8 cellular contexts compared by ENCODE assay signal in genomic region chr20:23235173-23236027, GRCh38.
DNase-seq lines count a peak whose midpoint lies in the region; ATAC-seq, FAIRE-seq and TF ChIP-seq lines count a peak whose summit lies in the region.

No MANE protein-coding gene starts in this region.

- H3K4me1 ChIP-seq in PC-3 (ENCODE audit: insufficient read depth, low read length) (peaks cover 9% of the 10 kb centered on the region), kidney (ENCODE audit: control insufficient read depth in 1 of 2, insufficient read depth in 1 of 2, low read depth in 1 of 2, low read length in 2 of 2) (no peaks in the 10 kb centered on the region)

- peak; percentile 47 for DNase-seq in NK-92 treated with Interleukin-12 subunit alpha and Interleukin-12 subunit beta, amount 100 ng/mL, for 24 hours (lab: John Stamatoyannopoulos, UW)
- DNase-seq in NK-92 (lab: John Stamatoyannopoulos, UW; ENCODE audit: unreplicated experiment) (no peak), PC-3 (peak; percentile 61), T47D (ENCODE audit: low read depth in 1 of 2, low spot score in 1 of 2) (peak; percentile 11 to 63), kidney (no peak), kidney glomerular epithelial cell (lab: John Stamatoyannopoulos, UW) (no peak)
- DNase-seq in stimulated activated naive CD8-positive, alpha-beta T cell treated with anti-CD3 and anti-CD28 coated beads, Interleukin-15, amount 100 ng/mL, for 72 hours = peak; percentile 16 to 22

- no peaks in the 10 kb centered on the region for H4K20me1 ChIP-seq in PC-3 (ENCODE audit: low read length)

- H3K27ac Mint-ChIP-seq in stimulated activated naive CD8-positive, alpha-beta T cell treated with anti-CD3 and anti-CD28 coated beads, Interleukin-15, amount 100 ng/mL, for 72 hours = no peak overlapping the region

- no TSS peak for BruUV-seq in PC-3 (replicated peaks; lab: Mats Ljungman, UMichigan)

- in situ Hi-C loops in T47D (cut with HindIII; ENCODE audit: low pct_unique_long_range_greater_than_20kb, low sequenced_read_pairs) = no loop called here

- H3K9ac ChIP-seq in PC-3 (ENCODE audit: low read length) (no peak overlapping the region), kidney (ENCODE audit: low read length in 2 of 2) (no peak overlapping the region)

- H3F3A ChIP-seq in PC-3 (ENCODE audit: low read length, unreplicated experiment) = no peaks in the 10 kb centered on the region

- H3K4me3 ChIP-seq in PC-3 (ENCODE audit: low read length) = no peak overlapping the region
- H3K4me3 ChIP-seq in kidney (ENCODE audit: low read length in 2 of 2) = no peak overlapping the region

- peak; percentile 61 for ATAC-seq in HG03342 (IDR thresholded peaks at IDR 0.05; ENCODE audit: unreplicated experiment)
- ATAC-seq in PC-3 = peak; percentile 37; the same call in 1 of the 2 replicates
- ATAC-seq in stimulated activated naive CD8-positive, alpha-beta T cell treated with anti-CD3 and anti-CD28 coated beads, Interleukin-15, amount 100 ng/mL, for 72 hours = peak; percentile 61

- H3K4me3 Mint-ChIP-seq in stimulated activated naive CD8-positive, alpha-beta T cell treated with anti-CD3 and anti-CD28 coated beads, Interleukin-15, amount 100 ng/mL, for 72 hours = no peak overlapping the region

- peaks cover 8% of the 10 kb centered on the region for H3K27me3 Mint-ChIP-seq in stimulated activated naive CD8-positive, alpha-beta T cell treated with anti-CD3 and anti-CD28 coated beads, Interleukin-15, amount 100 ng/mL, for 72 hours

- H2AFZ ChIP-seq in PC-3 (ENCODE audit: low read length) = no peak overlapping the region

- FAIRE-seq in kidney (lab: Jason Lieb, UNC) = no peak

- no peaks in the 10 kb centered on the region for H3K36me3 ChIP-seq in PC-3 (ENCODE audit: low read depth, low read length)
- no peaks in the 10 kb centered on the region for H3K36me3 ChIP-seq in kidney (ENCODE audit: control insufficient read depth in 1 of 2, insufficient read depth in 2 of 2, low read length in 2 of 2)

- peaks cover 46 to 51% of the 10 kb centered on the region in 2 donors for H3K9me3 Mint-ChIP-seq in stimulated activated naive CD8-positive, alpha-beta T cell treated with anti-CD3 and anti-CD28 coated beads, Interleukin-15, amount 100 ng/mL, for 72 hours

- H3K4me2 ChIP-seq in PC-3 (ENCODE audit: low read length) = no peak overlapping the region

- H3K79me2 ChIP-seq in PC-3 (ENCODE audit: low read length) = no peaks in the 10 kb centered on the region

- CTCF ChIA-PET in PC-3 (lab: Charles Lee) = no interaction called here

- 0 out of 2 replicates have a peak, but pooled peaks cover 4% of the 10 kb centered on the region for H3K9me3 ChIP-seq in PC-3 (ENCODE audit: low read length)
- peaks cover 0 to 4% of the 10 kb centered on the region in 2 donors for H3K9me3 ChIP-seq in kidney (ENCODE audit: control insufficient read depth in 1 of 2, low read length in 2 of 2)

- H3K4me1 Mint-ChIP-seq in stimulated activated naive CD8-positive, alpha-beta T cell treated with anti-CD3 and anti-CD28 coated beads, Interleukin-15, amount 100 ng/mL, for 72 hours = no peaks in the 10 kb centered on the region

- H3K9me2 ChIP-seq in PC-3 (replicated peaks; ENCODE audit: low read length) = no peaks in the 10 kb centered on the region

- intact Hi-C loops in PC-3 (cut with micrococcal nuclease) (no loop called here), kidney (cut with DNase I) (loop anchor here (10.0 kb wide), 1 partner anchor 541 kb away; no protein-coding TSS in a partner anchor)

- peaks cover 11% of the 10 kb centered on the region for H3K27me3 ChIP-seq in PC-3 (ENCODE audit: low read length)

- TF ChIP-seq CTCF in PC-3 (conservative IDR thresholded peaks at IDR 0.05; ENCODE audit: low read depth, low read length) (peak; percentile 95), kidney (IDR thresholded peaks at IDR 0.05; ENCODE audit: borderline replicate concordance, extremely low read depth, insufficient read depth) (peak; percentile 75)

- H3K27ac ChIP-seq in PC-3 (ENCODE audit: low read length) (no peak overlapping the region), kidney (ENCODE audit: low read depth in 2 of 2, low read length in 2 of 2) (no peak overlapping the region)

- POLR2A ChIA-PET in PC-3 (lab: Charles Lee; ENCODE audit: unreplicated experiment) = no interaction called here

Comparison
In these comparisons a context has a peak if more than half of its experiments do, and no peak if none do; other contexts are left out.
1. DNase-seq: peak in NK-92 treated with Interleukin-12 subunit alpha and Interleukin-12 subunit beta, amount 100 ng/mL, for 24 hours (single experiment), PC-3 (single experiment), T47D (2 of 2) and stimulated activated naive CD8-positive, alpha-beta T cell treated with anti-CD3 and anti-CD28 coated beads, Interleukin-15, amount 100 ng/mL, for 72 hours (2 of 2); none in NK-92 (single experiment), kidney (single experiment) and kidney glomerular epithelial cell (single experiment).
2. Peak in every context shown above with its lines, with median percentiles within 50 percentile points of each other: ATAC-seq.